1 cellular context compared by ENCODE assay signal in genomic region chr19:21141787-21142464, GRCh38.
A peak's percentile ranks its signal among the peaks of the same experiment; 100 is the strongest.
TF ChIP-seq lines count a peak whose summit lies in the region.

ZNF431 (plus strand) TSS chr19:21142040; CDS start chr19:21142184, 144 bp downstream.

TF ChIP-seq in K562, 482 proteins besides CTCF, POLR2A, EP300 and RAD21 (continued from another document and continues in another):
- TF ChIP-seq PML (IDR thresholded peaks at IDR 0.05; ENCODE audit: low read length) (peak; percentile 61; the same call in 1 of the 2 replicates), SP1 (CRISPR knock-in tag; IDR thresholded peaks at IDR 0.05) (peak; percentile 56; the same call in 1 of the 2 replicates), CHD2 (IDR thresholded peaks at IDR 0.05; ENCODE audit: low read depth, low read length) (peak; percentile 63; the same call in 1 of the 2 replicates), PHB2 (IDR thresholded peaks at IDR 0.05; ENCODE audit: low read depth) (no peak), RCOR1 (IDR thresholded peaks at IDR 0.05; ENCODE audit: borderline replicate concordance in 1 of 2, low read depth in 2 of 2, low read length in 2 of 2) (peak in 1 of 2 experiments; percentile 34; a peak in 1 of 4 replicates), PBX2 (CRISPR knock-in tag; IDR thresholded peaks at IDR 0.05; ENCODE audit: low read depth) (peak; percentile 93), PBX2 (tag; conservative IDR thresholded peaks at IDR 0.05; ENCODE audit: low read depth) (peak; percentile 97), MAZ (CRISPR knock-in tag; conservative IDR thresholded peaks at IDR 0.05 in 1 of 2, IDR thresholded peaks at IDR 0.05 in 1 of 2) (peak in 1 of 2 experiments; percentile 57; a peak in 1 of 4 replicates), ZNF282 (CRISPR knock-in tag; IDR thresholded peaks at IDR 0.05) (no peak), CTBP1 (IDR thresholded peaks at IDR 0.05; ENCODE audit: borderline replicate concordance) (peak; percentile 26; the same call in 1 of the 2 replicates), UBTF (IDR thresholded peaks at IDR 0.05; ENCODE audit: borderline replicate concordance in 1 of 2, low read depth in 2 of 2, low read length in 2 of 2) (peak in 1 of 2 experiments; percentile 64; a peak in 1 of 4 replicates), GABPA (tag; conservative IDR thresholded peaks at IDR 0.05; ENCODE audit: low read depth) (peak; percentile 84), MYC (IDR thresholded peaks at IDR 0.05; ENCODE audit: low read depth, low read length) (no peak; the same call in 1 of the 2 replicates), MYC (CRISPR knock-in tag; IDR thresholded peaks at IDR 0.05; ENCODE audit: borderline replicate concordance, low read depth) (peak; percentile 24; the same call in 1 of the 2 replicates), MBD2 (IDR thresholded peaks at IDR 0.05; ENCODE audit: borderline replicate concordance, low read depth) (peak; percentile 93), SPI1 (IDR thresholded peaks at IDR 0.05; ENCODE audit: borderline replicate concordance, low read depth, low read length) (peak; percentile 58; the same call in 1 of the 2 replicates), ZNF41 (CRISPR knock-in tag; conservative IDR thresholded peaks at IDR 0.05) (0 out of 2 replicates have a peak, but pooled peaks have one; percentile 20), CREM (IDR thresholded peaks at IDR 0.05; ENCODE audit: low read depth) (peak; percentile 68), SUPT5H (IDR thresholded peaks at IDR 0.05) (peak; percentile 85), ZNF778 (CRISPR knock-in tag; IDR thresholded peaks at IDR 0.05) (no peak), KDM5B (IDR thresholded peaks at IDR 0.05; ENCODE audit: insufficient replicate concordance, low read depth, low read length) (peak; percentile 92), GTF2B (IDR thresholded peaks at IDR 0.05; ENCODE audit: extremely low read depth, insufficient read length) (peak; percentile 16), FOS (IDR thresholded peaks at IDR 0.05; ENCODE audit: extremely low read depth, insufficient read length) (peak; percentile 89), TAF9B (IDR thresholded peaks at IDR 0.05; ENCODE audit: partially characterized antibody) (peak; percentile 73), CXXC5 (CRISPR knock-in tag; IDR thresholded peaks at IDR 0.05) (peak; percentile 46; the same call in 1 of the 2 replicates), RBM25 (IDR thresholded peaks at IDR 0.05; ENCODE audit: low read depth, low read length, severe bottlenecking) (peak; percentile 67), NRF1 (conservative IDR thresholded peaks at IDR 0.05 in 1 of 2, IDR thresholded peaks at IDR 0.05 in 1 of 2) (0 out of 4 replicates have a peak, but pooled peaks have one; percentile 34 to 60), TAF1 (IDR thresholded peaks at IDR 0.05; ENCODE audit: control insufficient read depth, extremely low read depth, insufficient read depth, low read length, severe bottlenecking) (peak; percentile 85), ATF7 (IDR thresholded peaks at IDR 0.05) (peak; percentile 23; the same call in 1 of the 2 replicates), RBFOX2 (IDR thresholded peaks at IDR 0.05; ENCODE audit: low read depth, low read length) (peak; percentile 91), NFE2 (IDR thresholded peaks at IDR 0.05; ENCODE audit: low read depth) (no peak), VEZF1 (CRISPR knock-in tag; IDR thresholded peaks at IDR 0.05) (0 out of 2 replicates have a peak, but pooled peaks have one; percentile 14), TRIM24 (IDR thresholded peaks at IDR 0.05) (no peak), OTX1 (CRISPR knock-in tag; IDR thresholded peaks at IDR 0.05) (0 out of 2 replicates have a peak, but pooled peaks have one; percentile 28), GTF2F1 (IDR thresholded peaks at IDR 0.05; ENCODE audit: low read depth, low read length) (peak; percentile 27; the same call in 1 of the 2 replicates), AFF4 (CRISPR knock-in tag; IDR thresholded peaks at IDR 0.05) (0 out of 2 replicates have a peak, but pooled peaks have one; percentile 65), SP2 (IDR thresholded peaks at IDR 0.05; ENCODE audit: extremely low read depth, low read depth, low read length, poor library complexity, severe bottlenecking) (peak; percentile 63), ETV1 (tag; conservative IDR thresholded peaks at IDR 0.05; ENCODE audit: low read depth) (no peak), HDAC1 (IDR thresholded peaks at IDR 0.05) (peak in 1 of 2 experiments; percentile 60; a peak in 1 of 4 replicates), MAFF (IDR thresholded peaks at IDR 0.05; ENCODE audit: low read length) (no peak), KLF1 (tag; IDR thresholded peaks at IDR 0.05) (no peak), ZBTB7A (IDR thresholded peaks at IDR 0.05; ENCODE audit: borderline replicate concordance, control insufficient read depth, low read depth, low read length) (peak; percentile 23; the same call in 1 of the 2 replicates), TAF7 (tag; IDR thresholded peaks at IDR 0.05) (peak; percentile 57; the same call in 1 of the 2 replicates), EP400 (IDR thresholded peaks at IDR 0.05) (peak; percentile 81), ZNF740 (CRISPR knock-in tag; IDR thresholded peaks at IDR 0.05) (no peak), ZNF740 (tag; IDR thresholded peaks at IDR 0.05) (no peak), ZNF24 (IDR thresholded peaks at IDR 0.05) (no peak), KLF16 (IDR thresholded peaks at IDR 0.05) (peak; percentile 71)
- TF ChIP-seq, protein P1, sequence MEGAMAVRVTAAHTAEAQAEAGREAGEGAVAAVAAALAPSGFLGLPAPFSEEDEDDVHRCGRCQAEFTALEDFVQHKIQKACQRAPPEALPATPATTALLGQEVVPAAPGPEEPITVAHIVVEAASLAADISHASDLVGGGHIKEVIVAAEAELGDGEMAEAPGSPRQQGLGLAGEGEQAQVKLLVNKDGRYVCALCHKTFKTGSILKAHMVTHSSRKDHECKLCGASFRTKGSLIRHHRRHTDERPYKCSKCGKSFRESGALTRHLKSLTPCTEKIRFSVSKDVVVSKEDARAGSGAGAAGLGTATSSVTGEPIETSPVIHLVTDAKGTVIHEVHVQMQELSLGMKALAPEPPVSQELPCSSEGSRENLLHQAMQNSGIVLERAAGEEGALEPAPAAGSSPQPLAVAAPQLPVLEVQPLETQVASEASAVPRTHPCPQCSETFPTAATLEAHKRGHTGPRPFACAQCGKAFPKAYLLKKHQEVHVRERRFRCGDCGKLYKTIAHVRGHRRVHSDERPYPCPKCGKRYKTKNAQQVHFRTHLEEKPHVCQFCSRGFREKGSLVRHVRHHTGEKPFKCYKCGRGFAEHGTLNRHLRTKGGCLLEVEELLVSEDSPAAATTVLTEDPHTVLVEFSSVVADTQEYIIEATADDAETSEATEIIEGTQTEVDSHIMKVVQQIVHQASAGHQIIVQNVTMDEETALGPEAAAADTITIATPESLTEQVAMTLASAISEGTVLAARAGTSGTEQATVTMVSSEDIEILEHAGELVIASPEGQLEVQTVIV (CRISPR knock-in tag; IDR thresholded peaks at IDR 0.05; ENCODE audit: borderline replicate concordance) = no peak
- TF ChIP-seq, protein P2, sequence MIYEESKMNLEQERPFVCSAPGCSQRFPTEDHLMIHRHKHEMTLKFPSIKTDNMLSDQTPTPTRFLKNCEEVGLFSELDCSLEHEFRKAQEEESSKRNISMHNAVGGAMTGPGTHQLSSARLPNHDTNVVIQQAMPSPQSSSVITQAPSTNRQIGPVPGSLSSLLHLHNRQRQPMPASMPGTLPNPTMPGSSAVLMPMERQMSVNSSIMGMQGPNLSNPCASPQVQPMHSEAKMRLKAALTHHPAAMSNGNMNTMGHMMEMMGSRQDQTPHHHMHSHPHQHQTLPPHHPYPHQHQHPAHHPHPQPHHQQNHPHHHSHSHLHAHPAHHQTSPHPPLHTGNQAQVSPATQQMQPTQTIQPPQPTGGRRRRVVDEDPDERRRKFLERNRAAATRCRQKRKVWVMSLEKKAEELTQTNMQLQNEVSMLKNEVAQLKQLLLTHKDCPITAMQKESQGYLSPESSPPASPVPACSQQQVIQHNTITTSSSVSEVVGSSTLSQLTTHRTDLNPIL (CRISPR knock-in tag; IDR thresholded peaks at IDR 0.05) = no peak
- TF ChIP-seq, protein P3, sequence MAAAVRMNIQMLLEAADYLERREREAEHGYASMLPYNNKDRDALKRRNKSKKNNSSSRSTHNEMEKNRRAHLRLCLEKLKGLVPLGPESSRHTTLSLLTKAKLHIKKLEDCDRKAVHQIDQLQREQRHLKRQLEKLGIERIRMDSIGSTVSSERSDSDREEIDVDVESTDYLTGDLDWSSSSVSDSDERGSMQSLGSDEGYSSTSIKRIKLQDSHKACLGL (CRISPR knock-in tag; IDR thresholded peaks at IDR 0.05; ENCODE audit: borderline replicate concordance, poor library complexity, severe bottlenecking) = no peak
